Comparison of ENCODE assay signal across 9 cellular contexts in the genomic region with DNA sequence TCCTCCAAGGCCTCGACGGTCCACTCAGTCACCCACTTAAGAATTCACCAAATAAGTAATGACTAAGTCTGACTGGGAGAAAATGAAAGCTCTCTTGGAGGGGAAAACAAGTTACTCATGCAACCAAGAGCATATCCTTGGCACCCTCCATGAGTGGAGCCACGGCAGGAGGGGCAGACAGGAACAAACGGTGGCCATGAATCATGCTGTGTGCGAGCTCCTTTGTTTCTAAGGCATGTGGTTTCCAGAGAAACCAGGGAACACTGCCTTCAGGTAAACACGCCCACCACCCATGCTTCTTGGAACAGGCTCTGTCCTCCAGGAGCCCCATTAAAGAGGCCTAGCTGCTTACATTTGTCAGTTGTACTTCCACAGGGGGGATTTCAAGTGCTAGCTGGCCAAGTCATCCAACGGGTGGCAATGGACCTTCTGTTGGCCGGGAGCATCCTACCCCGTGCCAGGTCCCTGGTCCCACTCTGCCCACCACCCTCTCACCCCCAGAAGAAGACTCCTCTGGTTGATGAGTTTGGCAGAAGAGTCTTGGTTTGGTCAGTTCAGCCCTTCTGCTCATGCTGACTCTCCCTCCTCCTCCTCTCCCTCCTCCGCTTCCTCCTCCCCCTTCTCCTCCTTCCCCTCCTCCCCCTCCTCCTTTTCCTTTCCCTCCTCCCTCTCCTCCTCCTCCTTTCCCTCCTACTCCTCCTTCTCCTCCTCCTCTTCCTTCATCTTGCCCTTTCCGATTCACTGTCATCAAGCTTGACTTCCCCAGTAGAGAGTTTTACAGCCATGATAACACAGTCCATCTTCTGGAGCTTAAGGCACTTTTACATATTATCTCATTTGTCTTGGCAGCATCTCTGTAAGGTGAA.
DNase-seq lines count a peak whose midpoint lies in the region; ATAC-seq, FAIRE-seq and TF ChIP-seq lines count a peak whose summit lies in the region.
"Had no signal": no experiment of that assay in that cellular context is flagged by ENCODE, and none has a peak within 500 bp of the region (broad histone marks: within the 10 kb centered on the region; RNA-seq: fewer than 3 reads in every experiment).

No MANE protein-coding gene starts in this region.

- DNase-seq in Caki2 (ENCODE audit: low read depth): peak; percentile 77
- DNase-seq in bronchial epithelial cell (ENCODE audit: low read depth): peak; percentile 100
- peak; percentile 85 for DNase-seq in non-pigmented ciliary epithelial cell (ENCODE audit: low read depth)
- DNase-seq in HAP-1 (ENCODE audit: low spot score in 2 of 2): no peak
- DNase-seq in neural progenitor cell (ENCODE audit: low spot score): no peak
- DNase-seq in sciatic nerve (ENCODE audit: low spot score): no peak
- no peak for DNase-seq in HuH-7 (ENCODE audit: low spot score)

- H3K9me3 Mint-ChIP-seq in neural progenitor cell: peaks cover 2% of the 10 kb centered on the region

- H3K4me3 ChIP-seq in HUES48 (ENCODE audit: low read depth, low read length): no peak overlapping the region
- H3K4me3 ChIP-seq in bronchial epithelial cell (ENCODE audit: low read depth, low read length): no peak overlapping the region
- no peak overlapping the region for H3K4me3 ChIP-seq in HAP-1
- H3K4me3 ChIP-seq in neural progenitor cell: no peak overlapping the region

- H2AFZ ChIP-seq in neural progenitor cell (replicated peaks): no peak overlapping the region

- peaks cover 6% of the 10 kb centered on the region for H3F3A ChIP-seq in neural progenitor cell (ENCODE audit: low read depth)

- H4K20me1 ChIP-seq in neural progenitor cell (ENCODE audit: low read depth): no peaks in the 10 kb centered on the region

- H3K27ac Mint-ChIP-seq in neural progenitor cell: no peak overlapping the region

- no peaks in the 10 kb centered on the region for H3K27me3 ChIP-seq in HUES48 (ENCODE audit: control insufficient read depth, insufficient read depth, low read length)
- no peaks in the 10 kb centered on the region for H3K27me3 ChIP-seq in bronchial epithelial cell (ENCODE audit: control insufficient read depth, insufficient read depth, low read length)
- H3K27me3 ChIP-seq in HAP-1 (ENCODE audit: low read depth): no peaks in the 10 kb centered on the region
- H3K27me3 ChIP-seq in neural progenitor cell: no peaks in the 10 kb centered on the region

- H3K4me1 ChIP-seq in HUES48 (ENCODE audit: control insufficient read depth, insufficient read depth, low read length) (peaks cover 4% of the 10 kb centered on the region; the same call in 1 of the 2 replicates), HAP-1 (no peaks in the 10 kb centered on the region), neural progenitor cell (peaks cover 17% of the 10 kb centered on the region)

- H3K36me3 ChIP-seq in HUES48 (ENCODE audit: control insufficient read depth, insufficient read depth, low read length): no peaks in the 10 kb centered on the region
- no peaks in the 10 kb centered on the region for H3K36me3 ChIP-seq in bronchial epithelial cell (ENCODE audit: control insufficient read depth, insufficient read depth, low read length)
- no peaks in the 10 kb centered on the region for H3K36me3 ChIP-seq in HAP-1 (replicated peaks)
- H3K36me3 ChIP-seq in neural progenitor cell: no peaks in the 10 kb centered on the region

- H3K4me2 ChIP-seq in neural progenitor cell: no peak overlapping the region

- peaks cover 17% of the 10 kb centered on the region for H3K4me1 Mint-ChIP-seq in neural progenitor cell

- in situ Hi-C loops in Caki2 (cut with HindIII; ENCODE audit: low pct_unique_long_range_greater_than_20kb, low sequenced_read_pairs): no loop called here
- in situ Hi-C loops in HAP-1 (cut with MboI; ENCODE audit: low sequenced_read_pairs): no loop called here

- no peak for TF ChIP-seq CTCF in bronchial epithelial cell (IDR thresholded peaks at IDR 0.05; ENCODE audit: insufficient read depth, low read length, severe bottlenecking)
- no peak for TF ChIP-seq CTCF in neural progenitor cell (IDR thresholded peaks at IDR 0.05)

- peaks cover 6% of the 10 kb centered on the region for H3K27me3 Mint-ChIP-seq in neural progenitor cell (ENCODE audit: insufficient read depth, low read depth)

- peak; percentile 93 for FAIRE-seq in bronchial epithelial cell (lab: Jason Lieb, UNC)
- FAIRE-seq: TTC549 had no signal

- no peak overlapping the region for H3K4me3 Mint-ChIP-seq in neural progenitor cell

- ATAC-seq in sciatic nerve: no peak

- H3K9me3 ChIP-seq in HUES48 (ENCODE audit: control insufficient read depth, insufficient read depth, low read length) (no peaks in the 10 kb centered on the region), HAP-1 (no peaks in the 10 kb centered on the region), neural progenitor cell (ENCODE audit: low read depth) (no peaks in the 10 kb centered on the region)

- peak overlapping the region; percentile 33 for H3K27ac ChIP-seq in HUES48 (ENCODE audit: low read depth, low read length)
- H3K27ac ChIP-seq in neural progenitor cell: no peak overlapping the region

- intact Hi-C loops in sciatic nerve (cut with DNase I): no loop called here

- H3K36me3 Mint-ChIP-seq in neural progenitor cell: no peaks in the 10 kb centered on the region

- H3K79me2 ChIP-seq in neural progenitor cell (ENCODE audit: low read depth): no peaks in the 10 kb centered on the region

- H3K9ac ChIP-seq in HUES48 (ENCODE audit: low read depth, low read length) (no peak overlapping the region), neural progenitor cell (no peak overlapping the region)

Comparison
In these comparisons a context has a peak if more than half of its experiments do, and no peak if none do; other contexts are left out.
1. DNase-seq: peak in Caki2 (single experiment), bronchial epithelial cell (single experiment) and non-pigmented ciliary epithelial cell (single experiment); none in HAP-1 (0 of 2), neural progenitor cell (single experiment), sciatic nerve (single experiment) and HuH-7 (single experiment).